Comparison of ENCODE assay signal across 8 cellular contexts in genomic region chr11:61733120-61733978, GRCh38. TPM values are rescaled to one million over a fixed set of nuclear protein-coding genes. Genes with fewer than 3 reads are reported as not detected.
DNase-seq lines count a peak whose midpoint lies in the region; ATAC-seq and TF ChIP-seq lines count a peak whose summit lies in the region.

No MANE protein-coding gene starts in this region.

- DNase-seq in GF-D8 (lab: John Stamatoyannopoulos, UW) (peak; percentile 5), HFF-Myc (ENCODE audit: extremely low read depth, low read depth) (peak; percentile 35), NCI-H1417 treated with DMSO at 0.1 percent for 48 hours (lab: John Stamatoyannopoulos, UW) (peak; percentile 54), T-helper 1 cell (peak; percentile 64 to 80 (median 77)), amniotic stem cell (lab: John Stamatoyannopoulos, UW) (peak; percentile 63), heart right ventricle (peak; percentile 84 to 88), renal cortical epithelial cell (ENCODE audit: low read depth) (peak; percentile 62), aorta (peak; percentile 92 to 96)

- ATAC-seq in heart right ventricle = peak; percentile 71 to 94 (median 88)
- peak; percentile 91 for ATAC-seq in aorta (ENCODE audit: low FRiP score)

- H3K27me3 ChIP-seq in heart right ventricle (no peaks in the 10 kb centered on the region), aorta (ENCODE audit: control insufficient read depth in 1 of 2, insufficient read depth in 2 of 2, low read length in 1 of 2) (no peaks in the 10 kb centered on the region)

- peak; percentile 100 for TF ChIP-seq CTCF in HFF-Myc (IDR thresholded peaks at IDR 0.05; ENCODE audit: low read depth, low read length, missing control alignments)
- TF ChIP-seq CTCF in heart right ventricle (IDR thresholded peaks at IDR 0.05) = peak; percentile 98 to 100 (median 99)

- H3K36me3 ChIP-seq in heart right ventricle (peaks cover 0 to 55% (median 11%) of the 10 kb centered on the region in 9 donors), aorta (ENCODE audit: control insufficient read depth in 1 of 2, insufficient read depth in 2 of 2, low read length in 1 of 2) (no peaks in the 10 kb centered on the region)

- no peaks in the 10 kb centered on the region for H3K9me3 ChIP-seq in heart right ventricle
- H3K9me3 ChIP-seq in aorta (ENCODE audit: control insufficient read depth, low read length) = no peaks in the 10 kb centered on the region

- peaks cover 0 to 27% (median 7%) of the 10 kb centered on the region in 9 donors for H3K4me1 ChIP-seq in heart right ventricle
- no peaks in the 10 kb centered on the region for H3K4me1 ChIP-seq in aorta (ENCODE audit: control insufficient read depth in 1 of 2, insufficient read depth in 2 of 2, low read length in 2 of 2)

- H3K27ac ChIP-seq in heart right ventricle = peak overlapping the region in 5 of 10 donors; percentile 0 to 50 (median 16)
- H3K27ac ChIP-seq in aorta (ENCODE audit: low read depth in 1 of 2, low read length in 2 of 2) = peak overlapping the region in 1 of 2 donors; percentile 38

- no peak overlapping the region for H3K4me3 ChIP-seq in HFF-Myc (replicated peaks; ENCODE audit: low read depth, low read length)
- no peak overlapping the region for H3K4me3 ChIP-seq in heart right ventricle
- H3K4me3 ChIP-seq in aorta (ENCODE audit: low read length in 2 of 2) = no peak overlapping the region

- intact Hi-C loops in heart right ventricle (cut with DNase I) = loop anchor here (1.0 to 5.0 kb wide), 4 partner anchors 36 to 256 kb away; partner anchors contain the start of gene DAGLA (in 10 of the 10)
- intact Hi-C loops in aorta (cut with DNase I) = loop anchor here (1.0 to 2.0 kb wide), 2 partner anchors 53 kb away; partner anchors contain the start of gene DAGLA (in 2 of the 2)

- WGBS in heart right ventricle, 2 donors = 25% methylated on average over 13 of the region's 13 CpGs
- WGBS in aorta, 2 donors = 25 to 26% methylated on average over 13 of the region's 13 CpGs

RNA-seq across cellular contexts. Expression of gene MYRF, which starts 19.1 kb away (rescaled TPM):
- total RNA-seq in heart right ventricle (1 to 10 TPM in 1 of 10 donors, under 1 TPM in 9; 0.13 to 1.2 (median 0.26) TPM), renal cortical epithelial cell (4.2 and 20.0 TPM in 2 replicates), aorta (1 to 10 TPM in 1 of 2 donors, under 1 TPM in 1; 0.23 to 1.1 TPM)
- polyA plus RNA-seq in heart right ventricle (under 1 TPM; 0.16 to 0.37 TPM), aorta (1 to 10 TPM in 1 of 2 donors, under 1 TPM in 1; 0.92 to 2.3 TPM)

RNA-seq across cellular contexts. Expression of gene DAGLA, which starts 53.2 kb away (rescaled TPM):
- total RNA-seq in heart right ventricle (1 to 10 TPM; 1.8 to 5.0 (median 3.4) TPM), renal cortical epithelial cell (1.7 and 6.8 TPM in 2 replicates), aorta (1 to 10 TPM; 1.4 to 3.5 TPM)
- polyA plus RNA-seq in heart right ventricle (1 to 10 TPM; 1.5 to 1.7 TPM), aorta (under 1 TPM; 0.51 to 0.63 TPM)

RNA-seq across cellular contexts. Expression of gene TMEM258, which starts 59.0 kb away (rescaled TPM):
- 100 to 1,000 TPM in 9 of 10 donors, 10 to 100 TPM in 1; 98.9 to 142 (median 109) TPM for total RNA-seq in heart right ventricle
- polyA plus RNA-seq in heart right ventricle = 100 to 1,000 TPM in 1 of 2 donors, 10 to 100 TPM in 1; 80.7 to 273 TPM
- 18.3 and 38.9 TPM in 2 replicates for total RNA-seq in renal cortical epithelial cell
- 10 to 100 TPM; 73.2 to 84.1 TPM for total RNA-seq in aorta
- polyA plus RNA-seq in aorta = 100 to 1,000 TPM; 189 to 213 TPM

RNA-seq across cellular contexts. Expression of gene FEN1, which starts 59.4 kb away (rescaled TPM):
- 1 to 10 TPM; 3.7 to 8.6 (median 6.2) TPM for total RNA-seq in heart right ventricle
- 1 to 10 TPM; 2.1 to 8.8 TPM for polyA plus RNA-seq in heart right ventricle
- 12.1 and 35.6 TPM in 2 replicates for total RNA-seq in renal cortical epithelial cell
- 1 to 10 TPM; 5.5 to 6.9 TPM for total RNA-seq in aorta
- 1 to 10 TPM; 3.5 to 4.9 TPM for polyA plus RNA-seq in aorta

Comparison
In these comparisons a context has a peak if more than half of its experiments do, and no peak if none do; other contexts are left out.
1. DNase-seq: peak in every context shown above with its lines; median percentile 94 in aorta; 86 in heart right ventricle; 77 in T-helper 1 cell; 63 in amniotic stem cell; 62 in renal cortical epithelial cell; 54 in NCI-H1417 treated with DMSO at 0.1 percent for 48 hours; 35 in HFF-Myc; 5 in GF-D8.